1 cellular context compared by ENCODE assay signal in genomic region chr6:14348389-14348788, GRCh38.
TF ChIP-seq lines count a peak whose summit lies in the region.

No MANE protein-coding gene starts in this region.

TF ChIP-seq in H1, 55 proteins besides CTCF, POLR2A, EP300 and RAD21 (continued from another document):
- no peak for TF ChIP-seq ATF2 (IDR thresholded peaks at IDR 0.05; ENCODE audit: low read length)
- TF ChIP-seq RBBP5 (IDR thresholded peaks at IDR 0.05; ENCODE audit: borderline replicate concordance, low read depth, low read length): no peak
- TF ChIP-seq SP2 (IDR thresholded peaks at IDR 0.05; ENCODE audit: low read length): no peak
- no peak for TF ChIP-seq E2F6 (IDR thresholded peaks at IDR 0.05)
- TF ChIP-seq EGR1 (IDR thresholded peaks at IDR 0.05; ENCODE audit: borderline replicate concordance, low read depth, low read length): no peak
- TF ChIP-seq NRF1 (IDR thresholded peaks at IDR 0.05; ENCODE audit: low read depth, low read length): no peak
- no peak for TF ChIP-seq MAFK (IDR thresholded peaks at IDR 0.05; ENCODE audit: low read depth, low read length)
- TF ChIP-seq YY1 (IDR thresholded peaks at IDR 0.05; ENCODE audit: low read depth, low read length): no peak
TF ChIP-seq in H1: peak in this region for 0.
